22 cellular contexts compared by ENCODE assay signal in genomic region chr7:55592492-55592891, GRCh38. TPM values are rescaled to one million over a fixed set of nuclear protein-coding genes. Genes with fewer than 3 reads are reported as not detected.
A peak's percentile ranks its signal among the peaks of the same experiment; 100 is the strongest.
DNase-seq lines count a peak whose midpoint lies in the region; ATAC-seq, FAIRE-seq and TF ChIP-seq lines count a peak whose summit lies in the region.
"Had no signal": no experiment of that assay in that cellular context is flagged by ENCODE, and none has a peak within 500 bp of the region (broad histone marks: within the 10 kb centered on the region; RNA-seq: fewer than 3 reads in every experiment).

No MANE protein-coding gene starts in this region.

- no peak for DNase-seq in natural killer cell treated with Interleukin-12 subunit alpha and Interleukin-12 subunit beta and Interleukin-15 and Interleukin-18, amount 100 ng/mL, for 72 hours (ENCODE audit: low spot score)
- no peak for DNase-seq in natural killer cell
- DNase-seq in astrocyte (ENCODE audit: low read depth): no peak
- DNase-seq in osteoblast (ENCODE audit: insufficient read length, low spot score, missing footprints): peak; percentile 41
- no peak for DNase-seq in nucleus accumbens (lab: John Stamatoyannopoulos, UW)
- DNase-seq in NCI-H1417 (lab: John Stamatoyannopoulos, UW): no peak
- DNase-seq: CD4-positive, alpha-beta T cell; Kasumi-1; MV-4-11; NCI-H1105; NCI-H2029; NCI-H446 treated with DMSO at 0.1 percent for 48 hours; NCI-H526; PC-9; Right ventricle myocardium superior had no signal

- H3K9ac ChIP-seq in astrocyte (ENCODE audit: low read length): no peak overlapping the region
- H3K9ac ChIP-seq: BLaER1 treated with 17β-estradiol and CSF1 and Interleukin-3, amounts not matched to agents 10 nM and 100 nM had no signal

- no peaks in the 10 kb centered on the region for H3K79me2 ChIP-seq in astrocyte (ENCODE audit: insufficient read depth, low read length)
- no peaks in the 10 kb centered on the region for H3K79me2 ChIP-seq in osteoblast (ENCODE audit: insufficient read depth, low read length)

- H3K4me3 Mint-ChIP-seq in natural killer cell treated with Interleukin-12 subunit alpha and Interleukin-12 subunit beta and Interleukin-15 and Interleukin-18, amount 100 ng/mL, for 72 hours: no peak overlapping the region
- no peak overlapping the region for H3K4me3 Mint-ChIP-seq in natural killer cell
- no peak overlapping the region for H3K4me3 Mint-ChIP-seq in astrocyte (ENCODE audit: unreplicated experiment)
- H3K4me3 Mint-ChIP-seq: CD4-positive, alpha-beta T cell had no signal

- H3K9me3 Mint-ChIP-seq in natural killer cell treated with Interleukin-12 subunit alpha and Interleukin-12 subunit beta and Interleukin-15 and Interleukin-18, amount 100 ng/mL, for 72 hours: no peaks in the 10 kb centered on the region
- H3K9me3 Mint-ChIP-seq in natural killer cell (no peaks in the 10 kb centered on the region), astrocyte (ENCODE audit: unreplicated experiment) (no peaks in the 10 kb centered on the region)
- H3K9me3 Mint-ChIP-seq: CD4-positive, alpha-beta T cell had no signal

- H3K4me1 ChIP-seq in astrocyte (ENCODE audit: insufficient read depth, low read length) (peaks cover 5% of the 10 kb centered on the region), osteoblast (ENCODE audit: insufficient read depth, low read length) (peaks cover 8% of the 10 kb centered on the region)

- H3K27ac Mint-ChIP-seq in natural killer cell treated with Interleukin-12 subunit alpha and Interleukin-12 subunit beta and Interleukin-15 and Interleukin-18, amount 100 ng/mL, for 72 hours: peak overlapping the region; percentile 21 to 57
- H3K27ac Mint-ChIP-seq in natural killer cell: peak overlapping the region in 1 of 2 donors; percentile 52
- H3K27ac Mint-ChIP-seq in astrocyte (ENCODE audit: unreplicated experiment): peak overlapping the region; percentile 72
- H3K27ac Mint-ChIP-seq: CD4-positive, alpha-beta T cell had no signal

- H3K27me3 Mint-ChIP-seq in natural killer cell treated with Interleukin-12 subunit alpha and Interleukin-12 subunit beta and Interleukin-15 and Interleukin-18, amount 100 ng/mL, for 72 hours: no peaks in the 10 kb centered on the region
- H3K27me3 Mint-ChIP-seq in natural killer cell (ENCODE audit: low read depth in 2 of 2) (peaks cover 0 to 4% of the 10 kb centered on the region in 2 donors), astrocyte (ENCODE audit: low read depth, unreplicated experiment) (peaks cover 38% of the 10 kb centered on the region)
- H3K27me3 Mint-ChIP-seq: CD4-positive, alpha-beta T cell had no signal

- no peaks in the 10 kb centered on the region for H4K20me1 ChIP-seq in astrocyte (ENCODE audit: insufficient read depth, low read length)
- H4K20me1 ChIP-seq in osteoblast (ENCODE audit: insufficient read depth, low read length): no peaks in the 10 kb centered on the region
- H4K20me1 ChIP-seq: BLaER1 treated with 17β-estradiol and CSF1 and Interleukin-3, amounts not matched to agents 10 nM and 100 nM had no signal

- FAIRE-seq in astrocyte (lab: Jason Lieb, UNC): no peak
- FAIRE-seq: A204.1, D721Med, H1, HepG2, K562 had no signal

- H3K9me3 ChIP-seq in astrocyte (ENCODE audit: insufficient read depth, low read depth, low read length) (no peaks in the 10 kb centered on the region), osteoblast (ENCODE audit: low read depth, low read length) (no peaks in the 10 kb centered on the region)
- H3K9me3 ChIP-seq: BLaER1 treated with 17β-estradiol and CSF1 and Interleukin-3, amounts not matched to agents 10 nM and 100 nM had no signal

- peaks cover under 1 to 22% of the 10 kb centered on the region in 2 donors for H3K4me1 Mint-ChIP-seq in natural killer cell treated with Interleukin-12 subunit alpha and Interleukin-12 subunit beta and Interleukin-15 and Interleukin-18, amount 100 ng/mL, for 72 hours (ENCODE audit: low read depth in 2 of 2)
- H3K4me1 Mint-ChIP-seq in natural killer cell (no peaks in the 10 kb centered on the region), astrocyte (ENCODE audit: low read depth, unreplicated experiment) (peaks cover 2% of the 10 kb centered on the region)

- H3K36me3 Mint-ChIP-seq in natural killer cell treated with Interleukin-12 subunit alpha and Interleukin-12 subunit beta and Interleukin-15 and Interleukin-18, amount 100 ng/mL, for 72 hours: no peaks in the 10 kb centered on the region
- no peaks in the 10 kb centered on the region for H3K36me3 Mint-ChIP-seq in natural killer cell
- peaks cover 2% of the 10 kb centered on the region for H3K36me3 Mint-ChIP-seq in astrocyte (ENCODE audit: low read depth, unreplicated experiment)

- H3K4me3 ChIP-seq in astrocyte (ENCODE audit: insufficient read depth, low read depth, low read length): no peak overlapping the region
- no peak overlapping the region for H3K4me3 ChIP-seq in osteoblast (ENCODE audit: insufficient read depth, low read length)
- H3K4me3 ChIP-seq: BLaER1 treated with 17β-estradiol and CSF1 and Interleukin-3, amounts not matched to agents 10 nM and 100 nM; K562; PC-9 had no signal

- no peaks in the 10 kb centered on the region for H3K36me3 ChIP-seq in astrocyte (ENCODE audit: insufficient read depth, low read length)
- H3K36me3 ChIP-seq in osteoblast (ENCODE audit: insufficient read depth, low read length): no peaks in the 10 kb centered on the region
- H3K36me3 ChIP-seq: BLaER1 treated with 17β-estradiol and CSF1 and Interleukin-3, amounts not matched to agents 10 nM and 100 nM had no signal

- H2AFZ ChIP-seq in astrocyte (ENCODE audit: low read depth, low read length) (no peak overlapping the region), osteoblast (ENCODE audit: low read length) (no peak overlapping the region)
- H2AFZ ChIP-seq: PC-9 had no signal

- no peak for ATAC-seq in natural killer cell treated with Interleukin-12 subunit alpha and Interleukin-12 subunit beta and Interleukin-15 and Interleukin-18, amount 100 ng/mL, for 72 hours
- ATAC-seq in natural killer cell (no peak), HG02970 (IDR thresholded peaks at IDR 0.05; ENCODE audit: low FRiP score, unreplicated experiment) (no peak)

- no peak overlapping the region for H3K4me2 ChIP-seq in astrocyte (ENCODE audit: low read length)
- no peak overlapping the region for H3K4me2 ChIP-seq in osteoblast (ENCODE audit: insufficient read depth, low read length)
- H3K4me2 ChIP-seq: PC-9 had no signal

- no peak overlapping the region for H3K27ac ChIP-seq in astrocyte (ENCODE audit: low read depth, low read length)
- no peak overlapping the region for H3K27ac ChIP-seq in osteoblast (ENCODE audit: low read depth, low read length)
- H3K27ac ChIP-seq: PC-9 had no signal

- H3K27me3 ChIP-seq in astrocyte (ENCODE audit: insufficient read depth, low read length) (peaks cover 3% of the 10 kb centered on the region), osteoblast (ENCODE audit: insufficient read depth, low read length) (no peaks in the 10 kb centered on the region)
- H3K27me3 ChIP-seq: BLaER1 treated with 17β-estradiol and CSF1 and Interleukin-3, amounts not matched to agents 10 nM and 100 nM had no signal

- intact Hi-C loops in natural killer cell (cut with micrococcal nuclease): no loop called here

- no peak for TF ChIP-seq CTCF in natural killer cell (IDR thresholded peaks at IDR 0.05)
- no peak for TF ChIP-seq CTCF in astrocyte (IDR thresholded peaks at IDR 0.05; ENCODE audit: insufficient read depth, low read depth, low read length)
- no peak for TF ChIP-seq CTCF in osteoblast (IDR thresholded peaks at IDR 0.05; ENCODE audit: extremely low read depth, low read depth, low read length)

RNA-seq across cellular contexts. Expression of gene VOPP1, which starts 20.2 kb away (rescaled TPM):
- 100 to 1,000 TPM; 204 to 244 TPM for total RNA-seq in natural killer cell treated with Interleukin-12 subunit alpha and Interleukin-12 subunit beta and Interleukin-15 and Interleukin-18, amount 100 ng/mL, for 72 hours
- total RNA-seq in natural killer cell (100 to 1,000 TPM in 2 of 3 donors, 10 to 100 TPM in 1; 79.3 to 115 (median 110) TPM), astrocyte (111 and 133 TPM in 2 replicates), osteoblast (74.6 TPM in 2 replicates)
